In genomic region chr5:58156354-58156753, GRCh38 we compare ENCODE assay signal across 1 cellular context.
TF ChIP-seq lines count a peak whose summit lies in the region.

No MANE protein-coding gene starts in this region.

TF ChIP-seq in SK-N-SH treated with all-trans-retinoic acid at 6 μM for 48 hours, 23 proteins besides CTCF, POLR2A, EP300 and RAD21 (continued from another document):
- no peak for TF ChIP-seq CSRNP3 (CRISPR knock-in tag; IDR thresholded peaks at IDR 0.05)
- TF ChIP-seq ZC3H10 (CRISPR knock-in tag; IDR thresholded peaks at IDR 0.05): no peak
- no peak for TF ChIP-seq SNAI2 (CRISPR knock-in tag; IDR thresholded peaks at IDR 0.05)
- no peak for TF ChIP-seq RARB (CRISPR knock-in tag; IDR thresholded peaks at IDR 0.05)
- no peak for TF ChIP-seq TOX (CRISPR knock-in tag; IDR thresholded peaks at IDR 0.05; ENCODE audit: borderline replicate concordance)
- no peak for TF ChIP-seq ZFP3 (CRISPR knock-in tag; IDR thresholded peaks at IDR 0.05)
- no peak for TF ChIP-seq GLIS3 (CRISPR knock-in tag; IDR thresholded peaks at IDR 0.05)
- no peak for TF ChIP-seq BACH2 (CRISPR knock-in tag; IDR thresholded peaks at IDR 0.05; ENCODE audit: borderline replicate concordance)
- no peak for TF ChIP-seq POU6F1 (CRISPR knock-in tag; IDR thresholded peaks at IDR 0.05; ENCODE audit: borderline replicate concordance, low read depth)
- TF ChIP-seq TSHZ2 (CRISPR knock-in tag; IDR thresholded peaks at IDR 0.05): no peak
- no peak for TF ChIP-seq TCF4 (CRISPR knock-in tag; IDR thresholded peaks at IDR 0.05; ENCODE audit: borderline replicate concordance)
- no peak for TF ChIP-seq ISL1 (CRISPR knock-in tag; IDR thresholded peaks at IDR 0.05)
TF ChIP-seq in SK-N-SH treated with all-trans-retinoic acid at 6 μM for 48 hours: peak in this region for 0.
